Comparison of ENCODE assay signal across 8 cellular contexts in genomic region chr14:24430682-24431568, GRCh38. TPM values are rescaled to one million over a fixed set of nuclear protein-coding genes. Genes with fewer than 3 reads are reported as not detected.
DNase-seq lines count a peak whose midpoint lies in the region; ATAC-seq, FAIRE-seq and TF ChIP-seq lines count a peak whose summit lies in the region.

No MANE protein-coding gene starts in this region.

- no peak overlapping the region for H2BK15ac ChIP-seq in H1 (ENCODE audit: low read length)

- peaks cover 40% of the 10 kb centered on the region for H3K36me3 Mint-ChIP-seq in activated CD4-positive, alpha-beta T cell treated with anti-CD3 and anti-CD28 coated beads, Interleukin-2, amount 10 ng/mL, durations not matched to agents 24 days and 14 days (ENCODE audit: low read depth)
- peaks cover 0 to 17% of the 10 kb centered on the region in 2 donors for H3K36me3 Mint-ChIP-seq in naive B cell

- peak overlapping the region; percentile 1; the same call in 1 of the 2 replicates for H4K8ac ChIP-seq in H1 (ENCODE audit: extremely low read depth, insufficient read depth, low read length)

- peak overlapping the region; percentile 94 for H3K27ac Mint-ChIP-seq in activated CD4-positive, alpha-beta T cell treated with anti-CD3 and anti-CD28 coated beads, Interleukin-2, amount 10 ng/mL, durations not matched to agents 24 days and 14 days
- peak overlapping the region; percentile 89 to 99 (median 98) for H3K27ac Mint-ChIP-seq in naive B cell

- no peaks in the 10 kb centered on the region for H3K79me2 ChIP-seq in H1 (ENCODE audit: control insufficient read depth in 1 of 2, insufficient read depth in 2 of 2, low read length in 2 of 2)

- TF ChIP-seq POLR2A in GM15510 (IDR thresholded peaks at IDR 0.05; ENCODE audit: borderline replicate concordance, extremely low read depth, insufficient read length), result peak; percentile 20
- no peak for TF ChIP-seq POLR2A in H1 (IDR thresholded peaks at IDR 0.05; ENCODE audit: control extremely low read depth in 1 of 2, low read depth in 2 of 2, low read length in 2 of 2)

- no peak overlapping the region for H4K5ac ChIP-seq in H1 (ENCODE audit: insufficient read length, low read depth, low read length)

- peaks cover 0 to 17% (median 1%) of the 10 kb centered on the region in 4 experiments; a peak in 3 of 7 replicates for H3K27me3 ChIP-seq in H1 (replicated peaks in 1 of 4; ENCODE audit: control insufficient read depth in 3 of 4, extremely low read depth in 1 of 4, insufficient read depth in 3 of 4, low read length in 3 of 4)
- H3K27me3 ChIP-seq in thymus (ENCODE audit: control insufficient read depth, insufficient read depth), result no peaks in the 10 kb centered on the region

- H3K27me3 Mint-ChIP-seq in activated CD4-positive, alpha-beta T cell treated with anti-CD3 and anti-CD28 coated beads, Interleukin-2, amount 10 ng/mL, durations not matched to agents 24 days and 14 days, result no peaks in the 10 kb centered on the region
- no peaks in the 10 kb centered on the region for H3K27me3 Mint-ChIP-seq in naive B cell

- TF ChIP-seq CTCF in H1 (IDR thresholded peaks at IDR 0.05; ENCODE audit: control extremely low read depth in 1 of 3, insufficient read depth in 1 of 3, low read depth in 1 of 3, low read length in 3 of 3), result no peak

- TF ChIP-seq EP300 in H1 (IDR thresholded peaks at IDR 0.05; ENCODE audit: borderline replicate concordance in 1 of 2, low read depth in 2 of 2, low read length in 2 of 2), result no peak

- H3K9me3 ChIP-seq in H1 (ENCODE audit: insufficient read depth in 2 of 2, low read depth in 1 of 2, low read length in 1 of 2) (no peaks in the 10 kb centered on the region), thymus (ENCODE audit: control insufficient read depth) (no peaks in the 10 kb centered on the region)

- H3K79me1 ChIP-seq in H1 (ENCODE audit: low read depth, low read length), result no peaks in the 10 kb centered on the region

- no peak overlapping the region for H2AK5ac ChIP-seq in H1 (ENCODE audit: low read depth, low read length)

- FAIRE-seq in H1 (lab: Jason Lieb, UNC), result no peak

- 16% methylated on average over 19 of the region's 19 CpGs; no CpG with 5 or more reads in 1 of the 2 experiments for WGBS in H1 (ENCODE audit: extremely low coverage in 1 of 2, insufficient coverage in 1 of 2, insufficient read length in 1 of 2, insufficient replicate concordance in 2 of 2, low coverage in 1 of 2, low lambda C conversion rate in 2 of 2, missing lambda C conversion rate in 1 of 2), 2 experiments
- 32% methylated on average over 19 of the region's 19 CpGs for WGBS in thymus

- H3K4me2 ChIP-seq in H1 (ENCODE audit: insufficient read depth in 1 of 2, low read depth in 2 of 2, low read length in 2 of 2), result peak overlapping the region; percentile 85 to 89

- POLR2A ChIA-PET in H1 (lab: Charles Lee; ENCODE audit: partially characterized antibody), result interaction anchor here (0.7 to 5.4 kb wide), 24 partner anchors 11 to 290 kb away, joined by 3 to 46 read pairs (median 4); partner anchors contain the start of genes ADCY4, EMC9, NFATC4 and NYNRIN

- H3K56ac ChIP-seq in H1 (replicated peaks; ENCODE audit: insufficient read length, low read depth, low read length), result no peak overlapping the region

- H3K4me1 ChIP-seq in H1 (replicated peaks in 1 of 4; ENCODE audit: control insufficient read depth in 3 of 4, insufficient read depth in 4 of 4, low read length in 3 of 4), result peaks cover 6 to 21% (median 15%) of the 10 kb centered on the region in 4 experiments
- H3K4me1 ChIP-seq in thymus (ENCODE audit: control insufficient read depth, insufficient read depth, low read length), result peaks cover 25% of the 10 kb centered on the region

- H3K4me3 ChIP-seq in H1 (ENCODE audit: extremely low read depth in 1 of 4, insufficient read depth in 2 of 4, low read depth in 3 of 4, low read length in 4 of 4) (peak overlapping the region; percentile 52 to 76 (median 72)), thymus (ENCODE audit: low read length) (peak overlapping the region; percentile 80)

- H3K9me3 Mint-ChIP-seq in activated CD4-positive, alpha-beta T cell treated with anti-CD3 and anti-CD28 coated beads, Interleukin-2, amount 10 ng/mL, durations not matched to agents 24 days and 14 days, result no peaks in the 10 kb centered on the region
- peaks cover 0 to 2% (median 0%) of the 10 kb centered on the region in 7 donors for H3K9me3 Mint-ChIP-seq in naive B cell

- peaks cover 0 to 3% of the 10 kb centered on the region in 2 experiments for H4K20me1 ChIP-seq in H1 (replicated peaks in 1 of 2; ENCODE audit: control insufficient read depth in 1 of 2, insufficient read depth in 2 of 2, low read length in 2 of 2)

- H3K27ac ChIP-seq in H1 (ENCODE audit: low read depth, low read length) (no peak overlapping the region), thymus (ENCODE audit: low read depth) (peak overlapping the region; percentile 96)

- H3K36me3 ChIP-seq in H1 (ENCODE audit: control insufficient read depth in 2 of 4, insufficient read depth in 4 of 4, low read length in 3 of 4) (0 out of 8 replicates have a peak, but pooled peaks cover 0 to 4% (median 0%) of the 10 kb centered on the region in 4 experiments), thymus (ENCODE audit: control insufficient read depth, insufficient read depth) (peaks cover 19% of the 10 kb centered on the region)

- peak; percentile 92 for DNase-seq in activated CD4-positive, alpha-beta T cell treated with anti-CD3 and anti-CD28 coated beads, Interleukin-2, amount 10 ng/mL, durations not matched to agents 24 days and 14 days
- DNase-seq in H1 (ENCODE audit: low read depth in 1 of 2, low spot score in 2 of 2) (no peak), naive B cell (peak; percentile 82)

- no peak overlapping the region for H3K23ac ChIP-seq in H1 (ENCODE audit: insufficient read length)

- peaks cover 46% of the 10 kb centered on the region for H3K4me1 Mint-ChIP-seq in activated CD4-positive, alpha-beta T cell treated with anti-CD3 and anti-CD28 coated beads, Interleukin-2, amount 10 ng/mL, durations not matched to agents 24 days and 14 days
- peaks cover 34 to 51% (median 50%) of the 10 kb centered on the region in 3 donors for H3K4me1 Mint-ChIP-seq in naive B cell

- H2BK12ac ChIP-seq in H1 (ENCODE audit: low read depth, low read length), result peak overlapping the region; percentile 53; the same call in 1 of the 2 replicates

- peak overlapping the region; percentile 92 for H3K4me3 Mint-ChIP-seq in activated CD4-positive, alpha-beta T cell treated with anti-CD3 and anti-CD28 coated beads, Interleukin-2, amount 10 ng/mL, durations not matched to agents 24 days and 14 days
- H3K4me3 Mint-ChIP-seq in naive B cell, result peak overlapping the region; percentile 88 to 96 (median 94)

- H4K91ac ChIP-seq in H1 (replicated peaks; ENCODE audit: insufficient read length, low read length), result no peak overlapping the region

- no peak for TF ChIP-seq RAD21 in H1 (IDR thresholded peaks at IDR 0.05 in 1 of 2, conservative IDR thresholded peaks at IDR 0.05 in 1 of 2; ENCODE audit: low read depth in 2 of 2, low read length in 2 of 2)

- H3K23me2 ChIP-seq in H1 (ENCODE audit: low read depth, low read length), result peaks cover 5% of the 10 kb centered on the region; the same call in 1 of the 2 replicates

- CTCF ChIA-PET in H1 (lab: Charles Lee; ENCODE audit: partially characterized antibody), result interaction anchor here (0.5 to 21.3 kb wide), 39 partner anchors 8 to 806 kb away, joined by 3 to 664 read pairs (median 8); partner anchors contain the start of genes ADCY4, CIDEB, DHRS1 and LTB4R

- H2AFZ ChIP-seq in H1 (ENCODE audit: low read length), result no peak overlapping the region

- no peak overlapping the region for H3K4ac ChIP-seq in H1 (replicated peaks; ENCODE audit: insufficient read length, low read depth, low read length)

- H3K9ac ChIP-seq in H1 (replicated peaks in 1 of 4; ENCODE audit: extremely low read depth in 1 of 4, low read depth in 3 of 4, low read length in 3 of 4), result peak overlapping the region in 3 of 4 experiments; percentile 12 to 33 (median 25); a peak in 3 of 7 replicates

- peak overlapping the region; percentile 35; the same call in 1 of the 2 replicates for H2BK20ac ChIP-seq in H1 (ENCODE audit: low read length)

- peak overlapping the region; percentile 15; the same call in 1 of the 2 replicates for H2BK5ac ChIP-seq in H1 (ENCODE audit: low read depth, low read length)

- ATAC-seq in HG03196 (IDR thresholded peaks at IDR 0.05; ENCODE audit: unreplicated experiment) (peak; percentile 43), naive B cell (ENCODE audit: low read depth in 2 of 2) (peak; percentile 57 to 71), GM19328 (IDR thresholded peaks at IDR 0.05; ENCODE audit: unreplicated experiment) (no peak), GM18517 (IDR thresholded peaks at IDR 0.05; ENCODE audit: unreplicated experiment) (no peak)

- no peak overlapping the region for H2BK120ac ChIP-seq in H1 (replicated peaks; ENCODE audit: low read depth, low read length)

- H3K14ac ChIP-seq in H1 (ENCODE audit: insufficient read length), result no peak overlapping the region

- intact Hi-C loops in activated CD4-positive, alpha-beta T cell treated with anti-CD3 and anti-CD28 coated beads, Interleukin-2, amount 10 ng/mL, durations not matched to agents 24 days and 14 days (cut with micrococcal nuclease), result loop anchor here (1.0 to 10.0 kb wide), 5 partner anchors 11 to 316 kb away; partner anchors contain the start of genes DCAF11, NRL, SDR39U1 and TINF2

- H3K18ac ChIP-seq in H1 (ENCODE audit: extremely low read depth, low read length), result peak overlapping the region; percentile 52

RNA-seq across cellular contexts. Expression of gene KHNYN, which starts 1.2 kb away (rescaled TPM):
- 63.0 and 65.4 TPM in 2 replicates for total RNA-seq in activated CD4-positive, alpha-beta T cell treated with anti-CD3 and anti-CD28 coated beads, Interleukin-2, amount 10 ng/mL, durations not matched to agents 24 days and 14 days
- 22.1 and 22.3 TPM in 2 replicates for total RNA-seq in H1 (2021; fragmentation: NEBNext Ultra II Directional; extraction: Animal tissue kit (Norgen Biotek cat#: 25700))
- polyA plus RNA-seq in H1 (2011; rRNA removed) (7.6 and 9.2 TPM in 2 replicates), naive B cell (ENCODE audit: low read depth in 6 of 6) (10 to 100 TPM; 22.8 to 39.8 (median 24.0) TPM), thymus (28.9 TPM)
- 10.0 TPM for polyA plus RNA-seq in H1 (2011; cell fraction: cytosol; rRNA removed)
- 18.3 TPM for polyA plus RNA-seq in H1 (2011; cell fraction: nucleus; rRNA removed)
- polyA plus RNA-seq in H1 (2012, experiment 1 of 2), result 14.2 to 18.4 TPM (median 16.7 TPM) in 4 replicates
- 6.4 TPM for polyA plus RNA-seq in H1 (2012, experiment 2 of 2)
- polyA plus RNA-seq in H1 (2013, experiment 1 of 2), result 8.0 TPM
- 8.6 TPM for polyA plus RNA-seq in H1 (2013, experiment 2 of 2)
- polyA minus RNA-seq in H1 (2011; rRNA and poly(A)+ RNA removed), result 17.7 and 19.0 TPM in 2 replicates
- 10.9 TPM for polyA minus RNA-seq in H1 (2011; cell fraction: cytosol; rRNA and poly(A)+ RNA removed)
- polyA minus RNA-seq in H1 (2011; cell fraction: nucleus; rRNA and poly(A)+ RNA removed), result 23.2 TPM

RNA-seq across cellular contexts. Expression of gene CBLN3, which starts 1.5 kb away (rescaled TPM):
- 4.5 and 7.4 TPM in 2 replicates for total RNA-seq in activated CD4-positive, alpha-beta T cell treated with anti-CD3 and anti-CD28 coated beads, Interleukin-2, amount 10 ng/mL, durations not matched to agents 24 days and 14 days
- total RNA-seq in H1 (2021; fragmentation: NEBNext Ultra II Directional; extraction: Animal tissue kit (Norgen Biotek cat#: 25700)), result 0.52 and 0.54 TPM in 2 replicates
- 0.72 and 1.00 TPM in 2 replicates for polyA plus RNA-seq in H1 (2011; rRNA removed)
- polyA plus RNA-seq in H1 (2011; cell fraction: cytosol; rRNA removed), result 0.65 TPM
- polyA plus RNA-seq in H1 (2011; cell fraction: nucleus; rRNA removed), result 1.7 TPM
- polyA plus RNA-seq in H1 (2012, experiment 1 of 2), result 0.37 to 1.00 TPM (median 0.83 TPM) in 4 replicates
- polyA plus RNA-seq in H1 (2012, experiment 2 of 2), result 0.43 TPM
- polyA plus RNA-seq in H1 (2013, experiment 1 of 2), result 0.57 TPM
- polyA plus RNA-seq in H1 (2013, experiment 2 of 2), result 0.53 TPM
- 0.12 and 0.57 TPM in 2 replicates for polyA minus RNA-seq in H1 (2011; rRNA and poly(A)+ RNA removed)
- not detected for polyA minus RNA-seq in H1 (2011; cell fraction: cytosol; rRNA and poly(A)+ RNA removed)
- polyA minus RNA-seq in H1 (2011; cell fraction: nucleus; rRNA and poly(A)+ RNA removed), result 1.2 TPM
- polyA plus RNA-seq in naive B cell (ENCODE audit: low read depth in 6 of 6), result 1 to 10 TPM in 5 of 6 donors, under 1 TPM in 1; 0.70 to 2.6 (median 2.1) TPM
- 9.5 TPM for polyA plus RNA-seq in thymus

RNA-seq across cellular contexts. Expression of gene SDR39U1, which starts 11.7 kb away (rescaled TPM):
- 40.8 and 49.7 TPM in 2 replicates for total RNA-seq in activated CD4-positive, alpha-beta T cell treated with anti-CD3 and anti-CD28 coated beads, Interleukin-2, amount 10 ng/mL, durations not matched to agents 24 days and 14 days
- total RNA-seq in H1 (2021; fragmentation: NEBNext Ultra II Directional; extraction: Animal tissue kit (Norgen Biotek cat#: 25700)), result 45.2 and 46.7 TPM in 2 replicates
- polyA plus RNA-seq in H1 (2011; rRNA removed), result 98.8 and 104 TPM in 2 replicates
- 84.0 TPM for polyA plus RNA-seq in H1 (2011; cell fraction: cytosol; rRNA removed)
- 132 TPM for polyA plus RNA-seq in H1 (2011; cell fraction: nucleus; rRNA removed)
- 42.7 to 63.6 TPM (median 60.1 TPM) in 4 replicates for polyA plus RNA-seq in H1 (2012, experiment 1 of 2)
- polyA plus RNA-seq in H1 (2012, experiment 2 of 2), result 60.9 TPM
- polyA plus RNA-seq in H1 (2013, experiment 1 of 2), result 42.5 TPM
- 37.4 TPM for polyA plus RNA-seq in H1 (2013, experiment 2 of 2)
- polyA minus RNA-seq in H1 (2011; rRNA and poly(A)+ RNA removed), result 18.7 and 22.0 TPM in 2 replicates
- polyA minus RNA-seq in H1 (2011; cell fraction: cytosol; rRNA and poly(A)+ RNA removed), result 14.5 TPM
- polyA minus RNA-seq in H1 (2011; cell fraction: nucleus; rRNA and poly(A)+ RNA removed), result 35.0 TPM
- polyA plus RNA-seq in naive B cell (ENCODE audit: low read depth in 6 of 6), result 100 to 1,000 TPM in 2 of 6 donors, 10 to 100 TPM in 4; 79.5 to 106 (median 87.5) TPM
- polyA plus RNA-seq in thymus, result 148 TPM

RNA-seq across cellular contexts. Expression of gene NYNRIN, which starts 32.1 kb away (rescaled TPM):
- total RNA-seq in activated CD4-positive, alpha-beta T cell treated with anti-CD3 and anti-CD28 coated beads, Interleukin-2, amount 10 ng/mL, durations not matched to agents 24 days and 14 days, result not detected in 2 replicates
- 18.3 and 19.6 TPM in 2 replicates for total RNA-seq in H1 (2021; fragmentation: NEBNext Ultra II Directional; extraction: Animal tissue kit (Norgen Biotek cat#: 25700))
- polyA plus RNA-seq in H1 (2011; rRNA removed) (15.2 and 18.4 TPM in 2 replicates), naive B cell (ENCODE audit: low read depth in 6 of 6) (under 1 TPM in 2 of 6 donors, not detected in 4; 0.05 to 0.14 TPM), thymus (4.3 TPM)
- polyA plus RNA-seq in H1 (2011; cell fraction: cytosol; rRNA removed), result 10.5 TPM
- 27.2 TPM for polyA plus RNA-seq in H1 (2011; cell fraction: nucleus; rRNA removed)
- polyA plus RNA-seq in H1 (2012, experiment 1 of 2), result 11.9 to 18.8 TPM (median 15.4 TPM) in 4 replicates
- 15.0 TPM for polyA plus RNA-seq in H1 (2012, experiment 2 of 2)
- 9.0 TPM for polyA plus RNA-seq in H1 (2013, experiment 1 of 2)
- polyA plus RNA-seq in H1 (2013, experiment 2 of 2), result 8.4 TPM
- polyA minus RNA-seq in H1 (2011; rRNA and poly(A)+ RNA removed), result 24.2 and 26.3 TPM in 2 replicates
- polyA minus RNA-seq in H1 (2011; cell fraction: cytosol; rRNA and poly(A)+ RNA removed), result 16.6 TPM
- polyA minus RNA-seq in H1 (2011; cell fraction: nucleus; rRNA and poly(A)+ RNA removed), result 18.8 TPM

Comparison
In these comparisons a context has a peak if more than half of its experiments do, and no peak if none do; other contexts are left out.
1. ATAC-seq: peak in HG03196 (single experiment) and naive B cell (2 of 2); none in GM19328 (single experiment) and GM18517 (single experiment).
2. DNase-seq: peak in activated CD4-positive, alpha-beta T cell treated with anti-CD3 and anti-CD28 coated beads, Interleukin-2, amount 10 ng/mL, durations not matched to agents 24 days and 14 days (single experiment) and naive B cell (single experiment); none in H1 (0 of 2).